Comparison of ENCODE assay signal across 8 cellular contexts in genomic region chr15:55077052-55077451, GRCh38.
DNase-seq lines count a peak whose midpoint lies in the region; ATAC-seq and TF ChIP-seq lines count a peak whose summit lies in the region.
"Not testable (repeated sequence)": the region's sequence is repeated elsewhere in the genome, so short reads cannot be mapped to it uniquely, and the experiment has no call there.

No MANE protein-coding gene starts in this region.

- H3K4me1 ChIP-seq in DND-41 (ENCODE audit: insufficient read depth, low read length); Loucy (ENCODE audit: insufficient read depth, low read length, poor library complexity, severe bottlenecking): not testable (repeated sequence)

- H3K27me3 Mint-ChIP-seq in T-cell; activated T-cell treated with anti-CD3 and anti-CD28 coated beads, Interleukin-2, amount 50 U/mL, for 4 hours (ENCODE audit: low read depth); activated naive CD8-positive, alpha-beta T cell; progenitor cell of endocrine pancreas: not testable (repeated sequence)
- peaks cover 21% of the 10 kb centered on the region for H3K27me3 Mint-ChIP-seq in activated CD4-positive, alpha-beta T cell treated with anti-CD3 and anti-CD28 coated beads, Interleukin-2, amount 10 ng/mL, durations not matched to agents 7 days and 5 days
- peaks cover 22% of the 10 kb centered on the region for H3K27me3 Mint-ChIP-seq in central memory CD8-positive, alpha-beta T cell

- H3K27ac ChIP-seq in DND-41 (ENCODE audit: low read length): not testable (repeated sequence)

- H3K36me3 Mint-ChIP-seq in T-cell; activated T-cell treated with anti-CD3 and anti-CD28 coated beads, Interleukin-2, amount 50 U/mL, for 4 hours (ENCODE audit: insufficient read depth); activated naive CD8-positive, alpha-beta T cell; central memory CD8-positive, alpha-beta T cell (ENCODE audit: insufficient read depth); progenitor cell of endocrine pancreas (ENCODE audit: insufficient read depth): not testable (repeated sequence)
- peaks cover 22% of the 10 kb centered on the region for H3K36me3 Mint-ChIP-seq in activated CD4-positive, alpha-beta T cell treated with anti-CD3 and anti-CD28 coated beads, Interleukin-2, amount 10 ng/mL, durations not matched to agents 7 days and 5 days (ENCODE audit: low read depth)

- not testable (repeated sequence) for H3K9me3 ChIP-seq in DND-41 (ENCODE audit: insufficient read depth, low read length, severe bottlenecking); Loucy (ENCODE audit: insufficient read depth, low read depth, low read length)

- peaks cover 20 to 26% (median 23%) of the 10 kb centered on the region in 3 donors for H3K4me1 Mint-ChIP-seq in T-cell
- H3K4me1 Mint-ChIP-seq in activated CD4-positive, alpha-beta T cell treated with anti-CD3 and anti-CD28 coated beads, Interleukin-2, amount 10 ng/mL, durations not matched to agents 7 days and 5 days: peaks cover 20% of the 10 kb centered on the region
- H3K4me1 Mint-ChIP-seq in activated T-cell treated with anti-CD3 and anti-CD28 coated beads, Interleukin-2, amount 50 U/mL, for 4 hours (ENCODE audit: low read depth): peaks cover 17% of the 10 kb centered on the region
- peaks cover 19% of the 10 kb centered on the region for H3K4me1 Mint-ChIP-seq in activated naive CD8-positive, alpha-beta T cell (ENCODE audit: low read depth)
- not testable (repeated sequence) for H3K4me1 Mint-ChIP-seq in central memory CD8-positive, alpha-beta T cell; progenitor cell of endocrine pancreas (ENCODE audit: low read depth)

- TF ChIP-seq CTCF in DND-41 (IDR thresholded peaks at IDR 0.05; ENCODE audit: borderline replicate concordance, extremely low read depth, low read length, poor library complexity, severe bottlenecking); Loucy (conservative IDR thresholded peaks at IDR 0.05; ENCODE audit: low read length); progenitor cell of endocrine pancreas (IDR thresholded peaks at IDR 0.05; ENCODE audit: unreplicated experiment): not testable (repeated sequence)

- not testable (repeated sequence) for H3K9me2 ChIP-seq in Loucy (replicated peaks; ENCODE audit: low read depth, low read length)

- H3K9me3 Mint-ChIP-seq in T-cell: peaks cover 11 to 16% (median 16%) of the 10 kb centered on the region in 3 donors
- peaks cover 22% of the 10 kb centered on the region for H3K9me3 Mint-ChIP-seq in activated CD4-positive, alpha-beta T cell treated with anti-CD3 and anti-CD28 coated beads, Interleukin-2, amount 10 ng/mL, durations not matched to agents 7 days and 5 days
- peaks cover 15% of the 10 kb centered on the region for H3K9me3 Mint-ChIP-seq in activated T-cell treated with anti-CD3 and anti-CD28 coated beads, Interleukin-2, amount 50 U/mL, for 4 hours
- peaks cover 20% of the 10 kb centered on the region for H3K9me3 Mint-ChIP-seq in activated naive CD8-positive, alpha-beta T cell (ENCODE audit: low read depth)
- H3K9me3 Mint-ChIP-seq in central memory CD8-positive, alpha-beta T cell: not testable (repeated sequence)
- H3K9me3 Mint-ChIP-seq in progenitor cell of endocrine pancreas (ENCODE audit: low read depth): peaks cover 20% of the 10 kb centered on the region

- H2AFZ ChIP-seq in DND-41 (ENCODE audit: low read depth, low read length): not testable (repeated sequence)
- 0 out of 2 replicates have a peak overlapping the region, but pooled peaks have one; percentile 3 for H2AFZ ChIP-seq in Loucy (ENCODE audit: low read length)

- H3K27me3 ChIP-seq in DND-41 (ENCODE audit: insufficient read depth, low read length, poor library complexity); Loucy (ENCODE audit: insufficient read depth, low read length, poor library complexity, severe bottlenecking): not testable (repeated sequence)

- peak overlapping the region; percentile 8 to 41 (median 18) for H3K4me3 Mint-ChIP-seq in T-cell
- peak overlapping the region; percentile 26 for H3K4me3 Mint-ChIP-seq in activated CD4-positive, alpha-beta T cell treated with anti-CD3 and anti-CD28 coated beads, Interleukin-2, amount 10 ng/mL, durations not matched to agents 7 days and 5 days
- peak overlapping the region; percentile 19 for H3K4me3 Mint-ChIP-seq in activated T-cell treated with anti-CD3 and anti-CD28 coated beads, Interleukin-2, amount 50 U/mL, for 4 hours
- peak overlapping the region; percentile 41 for H3K4me3 Mint-ChIP-seq in activated naive CD8-positive, alpha-beta T cell
- H3K4me3 Mint-ChIP-seq in central memory CD8-positive, alpha-beta T cell: peak overlapping the region; percentile 1
- H3K4me3 Mint-ChIP-seq in progenitor cell of endocrine pancreas (ENCODE audit: low read depth): not testable (repeated sequence)

- peak overlapping the region; percentile 65 to 72 for H3K27ac Mint-ChIP-seq in T-cell
- H3K27ac Mint-ChIP-seq in activated CD4-positive, alpha-beta T cell treated with anti-CD3 and anti-CD28 coated beads, Interleukin-2, amount 10 ng/mL, durations not matched to agents 7 days and 5 days: peak overlapping the region; percentile 93
- peak overlapping the region; percentile 56 for H3K27ac Mint-ChIP-seq in activated naive CD8-positive, alpha-beta T cell
- peak overlapping the region; percentile 7 for H3K27ac Mint-ChIP-seq in central memory CD8-positive, alpha-beta T cell (ENCODE audit: low read depth)
- peak overlapping the region; percentile 5 for H3K27ac Mint-ChIP-seq in progenitor cell of endocrine pancreas

- ATAC-seq in DND-41 (ENCODE audit: insufficient read depth, low read depth): peak; percentile 78
- peak in 1 of 4 experiments; percentile 57 for ATAC-seq in T-cell (replicated peaks in 1 of 4)
- ATAC-seq in activated T-cell treated with anti-CD3 and anti-CD28 coated beads, Interleukin-2, amount 50 U/mL, for 4 hours; central memory CD8-positive, alpha-beta T cell (replicated peaks; ENCODE audit: extremely low read depth, poor library complexity, severe bottlenecking): not testable (repeated sequence)

- not testable (repeated sequence) for H3F3A ChIP-seq in Loucy (ENCODE audit: low read depth)

- H3K4me2 ChIP-seq in DND-41 (ENCODE audit: insufficient read depth, low read length): not testable (repeated sequence)
- peak overlapping the region; percentile 0 for H3K4me2 ChIP-seq in Loucy (ENCODE audit: low read depth, low read length, poor library complexity, severe bottlenecking)

- H3K9ac ChIP-seq in DND-41 (ENCODE audit: low read depth, low read length); Loucy (ENCODE audit: low read depth, low read length, poor library complexity, severe bottlenecking): not testable (repeated sequence)

- not testable (repeated sequence) for H3K36me3 ChIP-seq in DND-41 (ENCODE audit: insufficient read depth, low read length); Loucy (ENCODE audit: insufficient read depth, low read length)

- DNase-seq in DND-41; T-cell; activated T-cell treated with anti-CD3 and anti-CD28 coated beads, Interleukin-2, amount 50 U/mL, for 4 hours; central memory CD8-positive, alpha-beta T cell (ENCODE audit: low spot score in 2 of 2); progenitor cell of endocrine pancreas (ENCODE audit: low spot score, unreplicated experiment): not testable (repeated sequence)
- DNase-seq in activated CD4-positive, alpha-beta T cell treated with anti-CD3 and anti-CD28 coated beads, Interleukin-2, amount 10 ng/mL, durations not matched to agents 7 days and 5 days: peak; percentile 15

- CTCF ChIA-PET in T-cell (lab: Charles Lee); activated CD4-positive, alpha-beta T cell treated with anti-CD3 and anti-CD28 coated beads, Interleukin-2, amount 10 ng/mL, durations not matched to agents 7 days and 5 days (lab: Charles Lee): not testable (repeated sequence)

- H3K4me3 ChIP-seq in DND-41 (ENCODE audit: low read depth in 1 of 2, low read length in 2 of 2); Loucy (ENCODE audit: low read length, poor library complexity, severe bottlenecking): not testable (repeated sequence)

- POLR2A ChIA-PET in T-cell (lab: Charles Lee); activated CD4-positive, alpha-beta T cell treated with anti-CD3 and anti-CD28 coated beads, Interleukin-2, amount 10 ng/mL, durations not matched to agents 7 days and 5 days (lab: Charles Lee): not testable (repeated sequence)

- H4K20me1 ChIP-seq in DND-41 (ENCODE audit: insufficient read depth, low read length); Loucy (ENCODE audit: insufficient read depth, low read length, poor library complexity, severe bottlenecking): not testable (repeated sequence)

- H3K79me2 ChIP-seq in DND-41 (ENCODE audit: insufficient read depth, low read length); Loucy (ENCODE audit: insufficient read depth, low read length): not testable (repeated sequence)

Comparison
In these comparisons a context has a peak if more than half of its experiments do, and no peak if none do; other contexts are left out.
1. H3K27ac Mint-ChIP-seq: peak in every context shown above with its lines; median percentile 93 in activated CD4-positive, alpha-beta T cell treated with anti-CD3 and anti-CD28 coated beads, Interleukin-2, amount 10 ng/mL, durations not matched to agents 7 days and 5 days; 68 in T-cell; 56 in activated naive CD8-positive, alpha-beta T cell; 7 in central memory CD8-positive, alpha-beta T cell; 5 in progenitor cell of endocrine pancreas.